In the genomic region with DNA sequence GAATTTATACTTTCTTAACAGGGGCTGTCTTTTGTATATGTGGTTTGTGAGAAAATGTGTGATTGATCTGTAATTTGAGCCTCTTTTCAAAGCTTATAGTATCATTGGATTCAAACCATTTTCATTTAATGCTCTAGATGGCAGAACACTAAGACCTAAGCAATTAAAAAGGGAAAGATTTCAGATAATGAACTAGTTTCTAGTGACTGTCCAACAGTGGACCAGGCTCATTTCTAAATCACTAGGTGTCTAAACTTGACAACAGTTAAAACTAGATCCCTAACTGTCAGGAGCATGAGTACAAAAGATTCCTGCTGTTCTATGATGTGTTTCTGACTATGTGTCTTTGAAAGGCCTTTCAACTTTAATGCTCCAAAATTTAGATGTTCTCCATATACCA, we compare ENCODE assay signal across 9 cellular contexts. TPM values are rescaled to one million over a fixed set of nuclear protein-coding genes. Genes with fewer than 3 reads are reported as not detected.
DNase-seq lines count a peak whose midpoint lies in the region; ATAC-seq and TF ChIP-seq lines count a peak whose summit lies in the region.
"Had no signal": no experiment of that assay in that cellular context is flagged by ENCODE, and none has a peak within 500 bp of the region (broad histone marks: within the 10 kb centered on the region; RNA-seq: fewer than 3 reads in every experiment).

No MANE protein-coding gene starts in this region.

- no peaks in the 10 kb centered on the region for H3K27me3 Mint-ChIP-seq in activated naive CD8-positive, alpha-beta T cell treated with anti-CD3 and anti-CD28 coated beads, Interleukin-2, amount 10 ng/mL, durations not matched to agents 7 days and 5 days
- no peaks in the 10 kb centered on the region for H3K27me3 Mint-ChIP-seq in natural killer cell (ENCODE audit: low read depth in 2 of 2)

- H4K20me1 ChIP-seq in BLaER1 treated with 17β-estradiol and CSF1 and Interleukin-3, amounts not matched to agents 10 nM and 100 nM = no peaks in the 10 kb centered on the region

- H3K9ac ChIP-seq in BLaER1 treated with 17β-estradiol and CSF1 and Interleukin-3, amounts not matched to agents 10 nM and 100 nM = peak overlapping the region; percentile 61 to 83 (median 77)

- peak overlapping the region; percentile 66 to 89 (median 78) for H3K4me2 ChIP-seq in BLaER1 treated with 17β-estradiol and CSF1 and Interleukin-3, amounts not matched to agents 10 nM and 100 nM

- intact Hi-C loops in natural killer cell (cut with micrococcal nuclease) = no loop called here

- no peaks in the 10 kb centered on the region for H3K9me3 Mint-ChIP-seq in activated naive CD8-positive, alpha-beta T cell treated with anti-CD3 and anti-CD28 coated beads, Interleukin-2, amount 10 ng/mL, durations not matched to agents 7 days and 5 days
- H3K9me3 Mint-ChIP-seq in natural killer cell = no peaks in the 10 kb centered on the region
- H3K9me3 Mint-ChIP-seq: WTC11 had no signal

- peak; percentile 3 for ATAC-seq in GM21723 (IDR thresholded peaks at IDR 0.05; ENCODE audit: unreplicated experiment)
- peak; percentile 1 for ATAC-seq in activated naive CD8-positive, alpha-beta T cell treated with anti-CD3 and anti-CD28 coated beads, Interleukin-2, amount 10 ng/mL, durations not matched to agents 7 days and 5 days (ENCODE audit: low read depth)
- no peak for ATAC-seq in natural killer cell
- no peak for ATAC-seq in GM18909 (IDR thresholded peaks at IDR 0.05; ENCODE audit: poor library complexity, unreplicated experiment)

- H3K4me3 Mint-ChIP-seq in activated naive CD8-positive, alpha-beta T cell treated with anti-CD3 and anti-CD28 coated beads, Interleukin-2, amount 10 ng/mL, durations not matched to agents 7 days and 5 days = peak overlapping the region; percentile 84
- peak overlapping the region; percentile 85 for H3K4me3 Mint-ChIP-seq in natural killer cell
- H3K4me3 Mint-ChIP-seq: WTC11 had no signal

- H3K36me3 Mint-ChIP-seq in activated naive CD8-positive, alpha-beta T cell treated with anti-CD3 and anti-CD28 coated beads, Interleukin-2, amount 10 ng/mL, durations not matched to agents 7 days and 5 days = peaks cover 20% of the 10 kb centered on the region
- no peaks in the 10 kb centered on the region for H3K36me3 Mint-ChIP-seq in natural killer cell
- H3K36me3 Mint-ChIP-seq: WTC11 had no signal

- no peaks in the 10 kb centered on the region for H3K36me3 ChIP-seq in BLaER1 treated with 17β-estradiol and CSF1 and Interleukin-3, amounts not matched to agents 10 nM and 100 nM

- peak overlapping the region; percentile 92 for H3K27ac Mint-ChIP-seq in activated naive CD8-positive, alpha-beta T cell treated with anti-CD3 and anti-CD28 coated beads, Interleukin-2, amount 10 ng/mL, durations not matched to agents 7 days and 5 days
- peak overlapping the region; percentile 96 to 99 for H3K27ac Mint-ChIP-seq in natural killer cell
- H3K27ac Mint-ChIP-seq: WTC11 had no signal

- H3K4me3 ChIP-seq in BLaER1 treated with 17β-estradiol and CSF1 and Interleukin-3, amounts not matched to agents 10 nM and 100 nM = peak overlapping the region in 7 of 10 experiments; percentile 27 to 55 (median 41); a peak in 11 of 20 replicates

- H3K27ac ChIP-seq in BLaER1 treated with 17β-estradiol and CSF1 and Interleukin-3, amounts not matched to agents 10 nM and 100 nM = peak overlapping the region; percentile 69 to 95 (median 89)

- H3K4me1 Mint-ChIP-seq in activated naive CD8-positive, alpha-beta T cell treated with anti-CD3 and anti-CD28 coated beads, Interleukin-2, amount 10 ng/mL, durations not matched to agents 7 days and 5 days = peaks cover 59% of the 10 kb centered on the region
- peaks cover 69 to 71% of the 10 kb centered on the region in 2 donors for H3K4me1 Mint-ChIP-seq in natural killer cell

- no peaks in the 10 kb centered on the region for H3K27me3 ChIP-seq in BLaER1 treated with 17β-estradiol and CSF1 and Interleukin-3, amounts not matched to agents 10 nM and 100 nM

- no peak for DNase-seq in activated naive CD8-positive, alpha-beta T cell treated with anti-CD3 and anti-CD28 coated beads, Interleukin-2, amount 10 ng/mL, durations not matched to agents 7 days and 5 days
- no peak for DNase-seq in natural killer cell
- no peak for DNase-seq in stimulated activated CD4-positive, alpha-beta T cell treated with anti-CD3 and anti-CD28 coated beads, Interleukin-15, amount 100 ng/mL, for 24 hours
- DNase-seq in NCI-H128 (lab: John Stamatoyannopoulos, UW; ENCODE audit: unreplicated experiment) = no peak
- no peak for DNase-seq in NCI-H774 (lab: John Stamatoyannopoulos, UW)

- H3K9me3 ChIP-seq in BLaER1 treated with 17β-estradiol and CSF1 and Interleukin-3, amounts not matched to agents 10 nM and 100 nM (replicated peaks in 1 of 11) = peaks cover 0 to 4% (median 0%) of the 10 kb centered on the region in 11 experiments; a peak in 1 of 22 replicates

- POLR2A ChIA-PET in activated naive CD8-positive, alpha-beta T cell treated with anti-CD3 and anti-CD28 coated beads, Interleukin-2, amount 10 ng/mL, durations not matched to agents 7 days and 5 days (lab: Charles Lee) = interaction anchor here (1.1 to 3.6 kb wide), 11 partner anchors 9 to 58 kb away, joined by 3 to 58 read pairs (median 5); a partner anchor contains a TSS

- peaks cover 50 to 72% (median 60%) of the 10 kb centered on the region in 10 experiments for H3K4me1 ChIP-seq in BLaER1 treated with 17β-estradiol and CSF1 and Interleukin-3, amounts not matched to agents 10 nM and 100 nM

- no peak for TF ChIP-seq CTCF in natural killer cell (IDR thresholded peaks at IDR 0.05)

RNA-seq across cellular contexts. Expression of a gene that starts 54.6 kb away (rescaled TPM):
- 100 to 1,000 TPM; 240 to 243 TPM for total RNA-seq in activated naive CD8-positive, alpha-beta T cell treated with anti-CD3 and anti-CD28 coated beads, Interleukin-2, amount 10 ng/mL, durations not matched to agents 7 days and 5 days
- 100 to 1,000 TPM; 252 to 376 (median 311) TPM for total RNA-seq in natural killer cell

Comparison
In these comparisons a context has a peak if more than half of its experiments do, and no peak if none do; other contexts are left out.
1. ATAC-seq: peak in GM21723 (single experiment) and activated naive CD8-positive, alpha-beta T cell treated with anti-CD3 and anti-CD28 coated beads, Interleukin-2, amount 10 ng/mL, durations not matched to agents 7 days and 5 days (single experiment); none in natural killer cell (0 of 3) and GM18909 (single experiment).